7 cellular contexts compared by ENCODE assay signal in genomic region chr6:4302524-4302923, GRCh38.
"Had no signal": no experiment of that assay in that cellular context is flagged by ENCODE, and none has a peak within 500 bp of the region (broad histone marks: within the 10 kb centered on the region; RNA-seq: fewer than 3 reads in every experiment).

No MANE protein-coding gene starts in this region.

- ATAC-seq: HCT116, K562 had no signal

- H3K9me3 ChIP-seq: HAP-1 had no signal

- H3K4me3 ChIP-seq: GM23248, HAP-1, K562 had no signal

- DNase-seq: GM23248, GOT3, H7, IMR-90 had no signal

- H3K4me1 ChIP-seq: HAP-1 had no signal

- H3K27ac ChIP-seq: GM23248 had no signal

- H3K36me3 ChIP-seq: HAP-1 had no signal
